ENCODE assay signal across 8 cellular contexts in genomic region chr12:116673713-116674112, GRCh38.
DNase-seq lines count a peak whose midpoint lies in the region; ATAC-seq lines count a peak whose summit lies in the region.

No MANE protein-coding gene starts in this region.

- DNase-seq in NCI-H146 (lab: John Stamatoyannopoulos, UW), result peak; percentile 15
- DNase-seq in NCI-H146 treated with DMSO at 0.1 percent for 48 hours (lab: John Stamatoyannopoulos, UW; ENCODE audit: unreplicated experiment), result no peak
- DNase-seq in SK-MEL-5 (ENCODE audit: low read depth, low spot score), result peak; percentile 50
- DNase-seq in left kidney (ENCODE audit: low read depth, low spot score), result peak; percentile 40
- no peak for DNase-seq in COLO668 (lab: John Stamatoyannopoulos, UW; ENCODE audit: unreplicated experiment)
- no peak for DNase-seq in activated effector memory CD4-positive, alpha-beta T cell treated with Interleukin-2 at 50 U/mL for 16 hours
- DNase-seq in Right ventricle myocardium superior, result no peak

- ATAC-seq in GM21717 (IDR thresholded peaks at IDR 0.05; ENCODE audit: unreplicated experiment), result peak; percentile 11
- no peak for ATAC-seq in Right ventricle myocardium superior (ENCODE audit: poor library complexity)

- intact Hi-C loops in Right ventricle myocardium superior (cut with DNase I), result no loop called here

- in situ Hi-C loops in SK-MEL-5 (cut with HindIII; ENCODE audit: low pct_unique_long_range_greater_than_20kb, low sequenced_read_pairs), result no loop called here

Comparison
In these comparisons a context has a peak if more than half of its experiments do, and no peak if none do; other contexts are left out.
1. DNase-seq: peak in NCI-H146 (single experiment), SK-MEL-5 (single experiment) and left kidney (single experiment); none in NCI-H146 treated with DMSO at 0.1 percent for 48 hours (single experiment), COLO668 (single experiment), activated effector memory CD4-positive, alpha-beta T cell treated with Interleukin-2 at 50 U/mL for 16 hours (single experiment) and Right ventricle myocardium superior (single experiment).